ENCODE assay signal across 2 cellular contexts in genomic region chr1:205932776-205933175, GRCh38.
TF ChIP-seq lines count a peak whose summit lies in the region.

No MANE protein-coding gene starts in this region.

TF ChIP-seq in A549, 52 proteins besides CTCF, POLR2A, EP300 and RAD21:
- TF ChIP-seq ZSCAN20 (CRISPR knock-in tag; IDR thresholded peaks at IDR 0.05) (no peak), JUN (IDR thresholded peaks at IDR 0.05) (no peak), CBX8 (IDR thresholded peaks at IDR 0.05) (no peak), MYC (IDR thresholded peaks at IDR 0.05; ENCODE audit: borderline replicate concordance, low read length) (no peak), BHLHE40 (IDR thresholded peaks at IDR 0.05; ENCODE audit: low read depth, low read length) (no peak), EHF (CRISPR knock-in tag; IDR thresholded peaks at IDR 0.05) (no peak), HOXB13 (CRISPR knock-in tag; IDR thresholded peaks at IDR 0.05; ENCODE audit: low read depth) (no peak), ELK1 (IDR thresholded peaks at IDR 0.05; ENCODE audit: low read depth, low read length) (no peak)

TF ChIP-seq in H1, 55 proteins besides CTCF, POLR2A, EP300 and RAD21:
- no peak for TF ChIP-seq SIRT6 (IDR thresholded peaks at IDR 0.05; ENCODE audit: low read length)
- TF ChIP-seq TBP (IDR thresholded peaks at IDR 0.05; ENCODE audit: low read depth, low read length), result no peak
- TF ChIP-seq GABPA (IDR thresholded peaks at IDR 0.05; ENCODE audit: borderline replicate concordance, insufficient read depth, low read length), result no peak
- TF ChIP-seq SP4 (IDR thresholded peaks at IDR 0.05; ENCODE audit: low read length), result no peak
- TF ChIP-seq SP1 (IDR thresholded peaks at IDR 0.05; ENCODE audit: low read depth, low read length), result no peak
- no peak for TF ChIP-seq JUND (IDR thresholded peaks at IDR 0.05; ENCODE audit: low read length)
- no peak for TF ChIP-seq BACH1 (IDR thresholded peaks at IDR 0.05; ENCODE audit: low read length)
- TF ChIP-seq CEBPB (IDR thresholded peaks at IDR 0.05; ENCODE audit: low read depth, low read length), result no peak
- TF ChIP-seq RFX5 (IDR thresholded peaks at IDR 0.05; ENCODE audit: borderline replicate concordance, low read depth, low read length), result no peak
- TF ChIP-seq ASH2L (IDR thresholded peaks at IDR 0.05; ENCODE audit: low read length), result no peak
- TF ChIP-seq HDAC2 (IDR thresholded peaks at IDR 0.05; ENCODE audit: borderline replicate concordance in 1 of 2, low read depth in 2 of 2, low read length in 2 of 2), result no peak
- TF ChIP-seq USF2 (IDR thresholded peaks at IDR 0.05; ENCODE audit: low read length), result no peak
- TF ChIP-seq YY1 (IDR thresholded peaks at IDR 0.05; ENCODE audit: low read depth, low read length), result no peak
- TF ChIP-seq NANOG (IDR thresholded peaks at IDR 0.05; ENCODE audit: insufficient read depth, low read depth, low read length, poor library complexity, severe bottlenecking), result no peak
- no peak for TF ChIP-seq KDM5A (IDR thresholded peaks at IDR 0.05; ENCODE audit: low read length)
